25 cellular contexts compared by ENCODE assay signal in genomic region chr1:22223176-22223575, GRCh38.
"Had no signal": no experiment of that assay in that cellular context is flagged by ENCODE, and none has a peak within 500 bp of the region (broad histone marks: within the 10 kb centered on the region; RNA-seq: fewer than 3 reads in every experiment).

No MANE protein-coding gene starts in this region.

- H3K4me3 ChIP-seq: gastrocnemius medialis, sigmoid colon had no signal

- H3K4me1 ChIP-seq: gastrocnemius medialis, sigmoid colon had no signal

- H3K9me3 ChIP-seq: gastrocnemius medialis, sigmoid colon had no signal

- ATAC-seq: activated CD4-positive, CD25-positive, alpha-beta regulatory T cell treated with anti-CD3 and anti-CD28 coated beads, Interleukin-2, amount 50 U/mL, for 24 hours; gastrocnemius medialis; naive thymus-derived CD8-positive, alpha-beta T cell; stimulated activated memory B cell treated with anti-CD40 and anti-IgM and Interleukin-4, amounts not matched to agents 10 μg/mL and 1 μg/mL and 100 μg/mL, for 72 hours; stimulated activated naive CD8-positive, alpha-beta T cell treated with anti-CD3 and anti-CD28 coated beads, Interleukin-15, amount 100 ng/mL, for 72 hours had no signal

- H3K27ac ChIP-seq: epithelial cell of prostate, gastrocnemius medialis, sigmoid colon, WERI-Rb-1 had no signal

- H3K36me3 ChIP-seq: gastrocnemius medialis, sigmoid colon, WERI-Rb-1 had no signal

- DNase-seq: activated CD4-positive, alpha-beta T cell treated with anti-CD3 and anti-CD28 coated beads for 48 hours; activated CD4-positive, alpha-beta T cell treated with anti-CD3 and anti-CD28 coated beads, Interleukin-2, amount 50 U/mL, for 48 hours; activated CD8-positive, alpha-beta memory T cell treated with anti-CD3 and anti-CD28 coated beads for 24 hours; activated gamma-delta T cell; activated naive CD4-positive, alpha-beta T cell treated with anti-CD3 and anti-CD28 coated beads, Interleukin-2, amount 10 ng/mL, durations not matched to agents 7 days and 5 days; amygdala; central memory CD4-positive, alpha-beta T cell; gastrocnemius medialis; head of caudate nucleus; hippocampal formation; retina; small intestine; stimulated activated CD4-positive, alpha-beta T cell treated with anti-CD3 and anti-CD28 coated beads, Interleukin-1b, Interleukin-23, amount 100 ng/mL, for 48 hours; stimulated activated CD4-positive, alpha-beta T cell treated with anti-CD3 and anti-CD28 coated beads, Interleukin-4, amount 100 ng/mL, for 4 hours; stimulated activated CD8-positive, alpha-beta memory T cell treated with anti-CD3 and anti-CD28 coated beads, Interleukin-4, amount 100 ng/mL, for 48 hours; stimulated activated naive CD8-positive, alpha-beta T cell treated with anti-CD3 and anti-CD28 coated beads, Interleukin-15, amount 100 ng/mL, for 72 hours; substantia nigra; T-helper 9 cell had no signal

- FAIRE-seq: small intestine, TTC549 had no signal
